Comparison of ENCODE assay signal across 8 cellular contexts in genomic region chr1:155308493-155309422, GRCh38. TPM values are rescaled to one million over a fixed set of nuclear protein-coding genes. Genes with fewer than 3 reads are reported as not detected.
DNase-seq lines count a peak whose midpoint lies in the region; ATAC-seq, FAIRE-seq and TF ChIP-seq lines count a peak whose summit lies in the region.

Gene FDPS (plus strand): TSS chr1:155308866. CDS start chr1:155309790, 924 bp downstream.

- intact Hi-C loops in kidney (cut with DNase I) = no loop called here

- peaks cover 0 to 7% of the 10 kb centered on the region in 2 donors for H3K4me1 ChIP-seq in kidney (ENCODE audit: control insufficient read depth in 1 of 2, insufficient read depth in 1 of 2, low read depth in 1 of 2, low read length in 2 of 2)

- ATAC-seq in HG03439 (IDR thresholded peaks at IDR 0.05; ENCODE audit: unreplicated experiment) = peak; percentile 92

- no peak for TF ChIP-seq CTCF in chondrocyte (IDR thresholded peaks at IDR 0.05)
- TF ChIP-seq CTCF in kidney (IDR thresholded peaks at IDR 0.05; ENCODE audit: borderline replicate concordance, extremely low read depth, insufficient read depth) = no peak

- H3K36me3 ChIP-seq in kidney (ENCODE audit: control insufficient read depth in 1 of 2, insufficient read depth in 2 of 2, low read length in 2 of 2) = peaks cover 4 to 8% of the 10 kb centered on the region in 2 donors

- peak within 1 kb of the TSS; percentile 96 for H3K27ac Mint-ChIP-seq in chondrocyte (ENCODE audit: unreplicated experiment)

- H3K9me3 ChIP-seq in kidney (ENCODE audit: control insufficient read depth in 1 of 2, low read length in 2 of 2) = no peaks in the 10 kb centered on the region

- peak within 1 kb of the TSS; percentile 94 to 96 for H3K27ac ChIP-seq in kidney (ENCODE audit: low read depth in 2 of 2, low read length in 2 of 2)

- peak within 1 kb of the TSS; percentile 89 to 96 for H3K4me3 ChIP-seq in kidney (ENCODE audit: low read length in 2 of 2)

- H3K9ac ChIP-seq in kidney (ENCODE audit: low read length in 2 of 2) = peak within 1 kb of the TSS; percentile 87 to 96

- TF ChIP-seq POLR2A in GM19193 (IDR thresholded peaks at IDR 0.05; ENCODE audit: extremely low read depth, insufficient read depth, insufficient read length) = peak; percentile 75

- peak within 1 kb of the TSS; percentile 87 for H3K4me3 Mint-ChIP-seq in chondrocyte (ENCODE audit: unreplicated experiment)

- H3K27me3 Mint-ChIP-seq in chondrocyte (ENCODE audit: low read depth) = no peaks in the 10 kb centered on the region

- peak; percentile 97 to 99 for DNase-seq in AML-193 (lab: John Stamatoyannopoulos, UW)
- peak; percentile 98 for DNase-seq in NCI-H510A treated with DMSO at 0.1 percent for 48 hours (lab: John Stamatoyannopoulos, UW)
- DNase-seq in activated CD4-positive, alpha-beta T cell treated with anti-CD3 and anti-CD28 coated beads for 24 hours (ENCODE audit: low read depth in 2 of 2) = peak; percentile 90 to 95
- DNase-seq in chondrocyte (ENCODE audit: low spot score) = peak; percentile 99
- DNase-seq in kidney = peak; percentile 100
- peak; percentile 98 for DNase-seq in stimulated activated CD4-positive, alpha-beta T cell treated with anti-CD3 and anti-CD28 coated beads, Interleukin-15, amount 100 ng/mL, for 24 hours

- H3K36me3 Mint-ChIP-seq in chondrocyte (ENCODE audit: low read depth) = peaks cover 11% of the 10 kb centered on the region

- H3K4me1 Mint-ChIP-seq in chondrocyte (ENCODE audit: low read depth) = peaks cover 63% of the 10 kb centered on the region

- H3K9me3 Mint-ChIP-seq in chondrocyte (ENCODE audit: low read depth) = no peaks in the 10 kb centered on the region

- FAIRE-seq in kidney (lab: Jason Lieb, UNC) = peak; percentile 97

RNA-seq across cellular contexts. Expression of gene FDPS, which starts in this region (rescaled TPM):
- total RNA-seq in chondrocyte (122 to 139 TPM (median 127 TPM) in 3 replicates), kidney (112 TPM)
- polyA plus RNA-seq in kidney (ENCODE audit: insufficient read depth, low read depth, low replicate concordance) = 184 TPM

Comparison
In these comparisons a context has a peak if more than half of its experiments do, and no peak if none do; other contexts are left out.
1. Peak in every context shown above with its lines: DNase-seq, ATAC-seq, H3K4me3 ChIP-seq and H3K27ac ChIP-seq.